Comparison of ENCODE assay signal across 24 cellular contexts in the genomic region with DNA sequence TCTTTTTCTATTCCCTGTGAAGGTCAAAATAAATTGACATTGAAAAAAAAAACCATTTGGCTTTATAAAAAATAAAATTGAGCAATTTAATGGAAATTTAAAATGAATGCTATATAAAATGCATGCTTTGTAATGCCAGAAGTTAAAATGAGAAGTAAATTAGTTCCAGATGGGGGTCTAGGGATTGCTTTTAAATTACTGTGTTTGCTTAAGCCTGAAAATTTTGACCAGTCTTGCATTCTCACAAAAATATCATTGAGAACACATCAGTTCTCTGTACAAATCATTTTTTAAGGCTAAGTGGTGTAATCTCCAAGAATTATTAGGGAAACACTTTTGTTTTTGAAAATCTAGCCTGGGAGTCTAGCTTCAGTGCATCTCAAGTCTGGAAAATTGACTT.
"Had no signal": no experiment of that assay in that cellular context is flagged by ENCODE, and none has a peak within 500 bp of the region (broad histone marks: within the 10 kb centered on the region; RNA-seq: fewer than 3 reads in every experiment).

No MANE protein-coding gene starts in this region.

- DNase-seq: activated CD4-positive, alpha-beta T cell treated with anti-CD3 and anti-CD28 coated beads for 48 hours; activated CD4-positive, alpha-beta T cell treated with anti-CD3 and anti-CD28 coated beads, Interleukin-2, amount 50 U/mL, for 4 hours; activated CD4-positive, CD25-positive, alpha-beta regulatory T cell treated with anti-CD3 and anti-CD28 coated beads, Interleukin-2, amount 50 U/mL, for 72 hours; activated CD8-positive, alpha-beta memory T cell treated with anti-CD3 and anti-CD28 coated beads, Interleukin-2, amount 10 ng/mL, durations not matched to agents 7 days and 5 days; activated gamma-delta T cell; activated naive CD4-positive, alpha-beta T cell treated with anti-CD3 and anti-CD28 coated beads for 36 hours; activated T-cell treated with anti-CD3 and anti-CD28 coated beads, Interleukin-2, amount 50 U/mL, for 24 hours; amygdala; MM.1S; NCI-H1105; NCI-H1436; NCI-H1694 treated with DMSO at 0.1 percent for 48 hours; NCI-H2029 treated with DMSO at 0.1 percent for 48 hours; NCI-H510A treated with DMSO at 0.1 percent for 48 hours; NCI-H69; Peyer's patch; SHP77 had no signal

- H3K4me1 Mint-ChIP-seq: activated CD8-positive, alpha-beta memory T cell treated with anti-CD3 and anti-CD28 coated beads, Interleukin-2, amount 10 ng/mL, durations not matched to agents 7 days and 5 days; activated T-helper 17 cell treated with anti-CD3 and anti-CD28 coated beads, Interleukin-2, amount 50 U/mL, for 72 hours; brain; WTC11 had no signal

- H3K27ac Mint-ChIP-seq: activated CD8-positive, alpha-beta memory T cell treated with anti-CD3 and anti-CD28 coated beads, Interleukin-2, amount 10 ng/mL, durations not matched to agents 7 days and 5 days; activated naive CD4-positive, alpha-beta T cell treated with anti-CD3 and anti-CD28 coated beads for 36 hours; activated naive CD8-positive, alpha-beta T cell; activated T-cell treated with anti-CD3 and anti-CD28 coated beads, Interleukin-2, amount 50 U/mL, for 24 hours; activated T-helper 17 cell treated with anti-CD3 and anti-CD28 coated beads, Interleukin-2, amount 50 U/mL, for 72 hours; T-helper 1 cell treated with Interleukin-12 subunit alpha and Interleukin-12 subunit beta and Interleukin-4 antibody, amounts not matched to agents 30 μg/mL and 1 μg/mL, for 36 hours; WTC11 had no signal

- H3K27me3 Mint-ChIP-seq: brain had no signal

- H3K36me3 Mint-ChIP-seq: activated CD8-positive, alpha-beta memory T cell treated with anti-CD3 and anti-CD28 coated beads, Interleukin-2, amount 10 ng/mL, durations not matched to agents 7 days and 5 days; activated naive CD8-positive, alpha-beta T cell; brain; WTC11 had no signal

- ATAC-seq: activated CD8-positive, alpha-beta memory T cell treated with anti-CD3 and anti-CD28 coated beads, Interleukin-2, amount 10 ng/mL, durations not matched to agents 7 days and 5 days; activated T-helper 17 cell treated with anti-CD3 and anti-CD28 coated beads, Interleukin-2, amount 50 U/mL, for 72 hours; WTC11 had no signal

- H3K27me3 ChIP-seq: Peyer's patch, SJSA1 had no signal

- H3K36me3 ChIP-seq: Peyer's patch, SJSA1 had no signal

- H3K27ac ChIP-seq: Peyer's patch, RWPE1, SJSA1 had no signal

- H3K9me3 ChIP-seq: Peyer's patch, SJSA1 had no signal

- H3K9me3 Mint-ChIP-seq: activated naive CD4-positive, alpha-beta T cell treated with anti-CD3 and anti-CD28 coated beads for 36 hours; activated T-cell treated with anti-CD3 and anti-CD28 coated beads, Interleukin-2, amount 50 U/mL, for 24 hours; activated T-helper 17 cell treated with anti-CD3 and anti-CD28 coated beads, Interleukin-2, amount 50 U/mL, for 72 hours; brain; T-helper 1 cell treated with Interleukin-12 subunit alpha and Interleukin-12 subunit beta and Interleukin-4 antibody, amounts not matched to agents 30 μg/mL and 1 μg/mL, for 36 hours; WTC11 had no signal

- H3K4me1 ChIP-seq: Peyer's patch, SJSA1 had no signal

- H3K4me3 ChIP-seq: Peyer's patch, SJSA1 had no signal

- H3K4me3 Mint-ChIP-seq: activated CD8-positive, alpha-beta memory T cell treated with anti-CD3 and anti-CD28 coated beads, Interleukin-2, amount 10 ng/mL, durations not matched to agents 7 days and 5 days; activated naive CD4-positive, alpha-beta T cell treated with anti-CD3 and anti-CD28 coated beads for 36 hours; activated naive CD8-positive, alpha-beta T cell; activated T-cell treated with anti-CD3 and anti-CD28 coated beads, Interleukin-2, amount 50 U/mL, for 24 hours; activated T-helper 17 cell treated with anti-CD3 and anti-CD28 coated beads, Interleukin-2, amount 50 U/mL, for 72 hours; brain; T-helper 1 cell treated with Interleukin-12 subunit alpha and Interleukin-12 subunit beta and Interleukin-4 antibody, amounts not matched to agents 30 μg/mL and 1 μg/mL, for 36 hours; WTC11 had no signal
